9 cellular contexts compared by ENCODE assay signal in genomic region chr22:23966568-23966967, GRCh38. TPM values are rescaled to one million over a fixed set of nuclear protein-coding genes. Genes with fewer than 3 reads are reported as not detected.
A peak's percentile ranks its signal among the peaks of the same experiment; 100 is the strongest.
DNase-seq lines count a peak whose midpoint lies in the region; ATAC-seq, FAIRE-seq and TF ChIP-seq lines count a peak whose summit lies in the region.
"Not testable (repeated sequence)": the region's sequence is repeated elsewhere in the genome, so short reads cannot be mapped to it uniquely, and the experiment has no call there.
"Had no signal": no experiment of that assay in that cellular context is flagged by ENCODE, and none has a peak within 500 bp of the region (broad histone marks: within the 10 kb centered on the region; RNA-seq: fewer than 3 reads in every experiment).

Gene DDTL (plus strand): TSS chr22:23966888. CDS start chr22:23966915, 27 bp downstream.

- H3K4me3 ChIP-seq in H1 (ENCODE audit: extremely low read depth in 1 of 4, insufficient read depth in 2 of 4, low read depth in 3 of 4, low read length in 4 of 4): not testable (repeated sequence)

- TF ChIP-seq CTCF in H1 (IDR thresholded peaks at IDR 0.05; ENCODE audit: control extremely low read depth in 1 of 3, insufficient read depth in 1 of 3, low read depth in 1 of 3, low read length in 3 of 3): not testable (repeated sequence)

- H3K36me3 Mint-ChIP-seq in memory B cell: not testable (repeated sequence)

- not testable (repeated sequence) for H4K91ac ChIP-seq in H1 (replicated peaks; ENCODE audit: insufficient read length, low read length)

- CTCF ChIA-PET in H1 (lab: Charles Lee; ENCODE audit: partially characterized antibody): not testable (repeated sequence)

- not testable (repeated sequence) for H3K23ac ChIP-seq in H1 (ENCODE audit: insufficient read length)

- not testable (repeated sequence) for TF ChIP-seq RAD21 in H1 (IDR thresholded peaks at IDR 0.05 in 1 of 2, conservative IDR thresholded peaks at IDR 0.05 in 1 of 2; ENCODE audit: low read depth in 2 of 2, low read length in 2 of 2)

- H3K36me3 ChIP-seq in H1 (ENCODE audit: control insufficient read depth in 2 of 4, insufficient read depth in 4 of 4, low read length in 3 of 4): peaks cover 2 to 24% (median 15%) of the 10 kb centered on the region in 4 experiments; a peak in 7 of 8 replicates

- WGBS in H1 (ENCODE audit: extremely low coverage in 1 of 2, insufficient coverage in 1 of 2, insufficient read length in 1 of 2, insufficient replicate concordance in 2 of 2, low coverage in 1 of 2, low lambda C conversion rate in 2 of 2, missing lambda C conversion rate in 1 of 2), 2 experiments: no CpG with 5 or more reads among the region's 30 CpGs

- H4K8ac ChIP-seq in H1 (ENCODE audit: extremely low read depth, insufficient read depth, low read length): not testable (repeated sequence)

- not testable (repeated sequence) for H3K23me2 ChIP-seq in H1 (ENCODE audit: low read depth, low read length)

- TF ChIP-seq POLR2A in H1 (IDR thresholded peaks at IDR 0.05; ENCODE audit: control extremely low read depth in 1 of 2, low read depth in 2 of 2, low read length in 2 of 2): not testable (repeated sequence)

- POLR2A ChIA-PET in H1 (lab: Charles Lee; ENCODE audit: partially characterized antibody): not testable (repeated sequence)

- not testable (repeated sequence) for H3K4ac ChIP-seq in H1 (replicated peaks; ENCODE audit: insufficient read length, low read depth, low read length)

- H3K4me3 Mint-ChIP-seq in memory B cell: not testable (repeated sequence)

- H2BK20ac ChIP-seq in H1 (ENCODE audit: low read length): not testable (repeated sequence)

- not testable (repeated sequence) for H4K5ac ChIP-seq in H1 (ENCODE audit: insufficient read length, low read depth, low read length)

- H3K27ac Mint-ChIP-seq in memory B cell: not testable (repeated sequence)

- not testable (repeated sequence) for H2AK5ac ChIP-seq in H1 (ENCODE audit: low read depth, low read length)

- FAIRE-seq in A204.1 (lab: Jason Lieb, UNC) (peak; percentile 88), H1 (lab: Jason Lieb, UNC) (peak; percentile 91)

- H3K9me3 Mint-ChIP-seq in memory B cell: not testable (repeated sequence)

- not testable (repeated sequence) for H3K27me3 ChIP-seq in H1 (replicated peaks in 1 of 4; ENCODE audit: control insufficient read depth in 3 of 4, extremely low read depth in 1 of 4, insufficient read depth in 3 of 4, low read length in 3 of 4)

- not testable (repeated sequence) for H3K9me3 ChIP-seq in H1 (ENCODE audit: insufficient read depth in 2 of 2, low read depth in 1 of 2, low read length in 1 of 2)

- H3K27me3 Mint-ChIP-seq in memory B cell: not testable (repeated sequence)

- H2BK12ac ChIP-seq in H1 (ENCODE audit: low read depth, low read length): not testable (repeated sequence)

- not testable (repeated sequence) for H2AFZ ChIP-seq in H1 (ENCODE audit: low read length)

- H2BK15ac ChIP-seq in H1 (ENCODE audit: low read length): not testable (repeated sequence)

- not testable (repeated sequence) for H3K4me1 Mint-ChIP-seq in memory B cell

- H3K9ac ChIP-seq in H1 (replicated peaks in 1 of 4; ENCODE audit: extremely low read depth in 1 of 4, low read depth in 3 of 4, low read length in 3 of 4): not testable (repeated sequence)

- not testable (repeated sequence) for TF ChIP-seq EP300 in H1 (IDR thresholded peaks at IDR 0.05; ENCODE audit: borderline replicate concordance in 1 of 2, low read depth in 2 of 2, low read length in 2 of 2)

- peaks cover 9 to 15% of the 10 kb centered on the region in 2 experiments for H4K20me1 ChIP-seq in H1 (replicated peaks in 1 of 2; ENCODE audit: control insufficient read depth in 1 of 2, insufficient read depth in 2 of 2, low read length in 2 of 2)

- DNase-seq in H1 (ENCODE audit: low read depth in 1 of 2, low spot score in 2 of 2); memory B cell (ENCODE audit: low spot score in 2 of 2): not testable (repeated sequence)

- ATAC-seq in GM18907 (IDR thresholded peaks at IDR 0.05; ENCODE audit: unreplicated experiment) (peak; percentile 91), GM21447 (IDR thresholded peaks at IDR 0.05; ENCODE audit: unreplicated experiment) (peak; percentile 87), HG02840 (IDR thresholded peaks at IDR 0.05; ENCODE audit: low FRiP score, unreplicated experiment) (peak; percentile 85), HG03196 (IDR thresholded peaks at IDR 0.05; ENCODE audit: unreplicated experiment) (peak; percentile 86), SK-N-SH treated with all-trans-retinoic acid at 6 μM for 48 hours (peak; percentile 95), memory B cell (ENCODE audit: low read depth) (peak; percentile 94)

- H3K14ac ChIP-seq in H1 (ENCODE audit: insufficient read length): not testable (repeated sequence)

- not testable (repeated sequence) for H3K4me2 ChIP-seq in H1 (ENCODE audit: insufficient read depth in 1 of 2, low read depth in 2 of 2, low read length in 2 of 2)

- H2BK5ac ChIP-seq in H1 (ENCODE audit: low read depth, low read length): not testable (repeated sequence)

- H3K56ac ChIP-seq in H1 (replicated peaks; ENCODE audit: insufficient read length, low read depth, low read length): not testable (repeated sequence)

- not testable (repeated sequence) for H3K27ac ChIP-seq in H1 (ENCODE audit: low read depth, low read length)

- H3K4me1 ChIP-seq in H1 (replicated peaks in 1 of 4; ENCODE audit: control insufficient read depth in 3 of 4, insufficient read depth in 4 of 4, low read length in 3 of 4): not testable (repeated sequence)

- not testable (repeated sequence) for H3K79me2 ChIP-seq in H1 (ENCODE audit: control insufficient read depth in 1 of 2, insufficient read depth in 2 of 2, low read length in 2 of 2)

- not testable (repeated sequence) for H3K18ac ChIP-seq in H1 (ENCODE audit: extremely low read depth, low read length)

- not testable (repeated sequence) for H2BK120ac ChIP-seq in H1 (replicated peaks; ENCODE audit: low read depth, low read length)

- H3K79me1 ChIP-seq in H1 (ENCODE audit: low read depth, low read length): not testable (repeated sequence)

RNA-seq across cellular contexts. Expression of gene DDTL, which starts in this region (rescaled TPM):
- 1.7 and 2.1 TPM in 2 replicates for total RNA-seq in H1 (2021; fragmentation: NEBNext Ultra II Directional; extraction: Animal tissue kit (Norgen Biotek cat#: 25700))
- polyA plus RNA-seq in H1 (2011; rRNA removed): 2.2 and 3.1 TPM in 2 replicates
- polyA plus RNA-seq in H1 (2011; cell fraction: cytosol; rRNA removed): 2.4 TPM
- polyA plus RNA-seq in H1 (2011; cell fraction: nucleus; rRNA removed): 3.8 TPM
- 4.3 to 5.2 TPM (median 4.8 TPM) in 4 replicates for polyA plus RNA-seq in H1 (2012, experiment 1 of 2)
- 1.4 TPM for polyA plus RNA-seq in H1 (2012, experiment 2 of 2)
- polyA plus RNA-seq in H1 (2013, experiment 1 of 2): 2.6 TPM
- 2.1 TPM for polyA plus RNA-seq in H1 (2013, experiment 2 of 2)
- 4.0 TPM in 2 replicates for polyA minus RNA-seq in H1 (2011; rRNA and poly(A)+ RNA removed)
- 3.0 TPM for polyA minus RNA-seq in H1 (2011; cell fraction: cytosol; rRNA and poly(A)+ RNA removed)
- 11.4 TPM for polyA minus RNA-seq in H1 (2011; cell fraction: nucleus; rRNA and poly(A)+ RNA removed)
- total RNA-seq: temporal lobe had no signal
